13 cellular contexts compared by ENCODE assay signal in the genomic region with DNA sequence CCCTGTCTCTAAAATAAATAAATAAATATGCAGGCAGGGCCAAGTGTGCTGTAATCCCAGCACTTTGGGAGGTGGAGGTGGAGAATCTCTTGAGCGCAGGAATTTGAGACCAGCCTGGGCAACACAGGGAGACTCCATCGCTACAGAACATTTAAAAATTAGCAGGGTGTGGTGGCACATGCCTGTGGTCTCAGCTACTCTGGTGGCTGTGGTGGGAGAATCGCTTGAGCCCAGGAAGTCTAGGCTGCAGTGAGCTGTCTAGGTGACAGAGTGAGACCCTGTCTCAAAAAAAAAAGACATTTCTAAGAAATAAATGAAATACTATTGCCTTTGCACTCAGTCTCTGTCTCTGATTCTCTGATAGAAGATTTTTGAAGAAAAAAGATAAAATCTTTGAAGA. TPM values are rescaled to one million over a fixed set of nuclear protein-coding genes. Genes with fewer than 3 reads are reported as not detected.
"Had no signal": no experiment of that assay in that cellular context is flagged by ENCODE, and none has a peak within 500 bp of the region (broad histone marks: within the 10 kb centered on the region; RNA-seq: fewer than 3 reads in every experiment).

No MANE protein-coding gene starts in this region.

- H3K27me3 ChIP-seq: ascending aorta, dorsolateral prefrontal cortex had no signal

- DNase-seq: activated CD4-positive, alpha-beta T cell treated with anti-CD3 and anti-CD28 coated beads for 1 hour; activated CD4-positive, alpha-beta T cell treated with anti-CD3 and anti-CD28 coated beads, Interleukin-2, amount 50 U/mL, for 4 hours; activated naive CD4-positive, alpha-beta T cell treated with anti-CD3 and anti-CD28 coated beads, Interleukin-2, amount 10 ng/mL, durations not matched to agents 7 days and 5 days; dorsolateral prefrontal cortex; hippocampal formation; left ventricle myocardium superior; nucleus accumbens; right cardiac atrium; stimulated activated naive CD8-positive, alpha-beta T cell treated with anti-CD3 and anti-CD28 coated beads, Interleukin-15, Interleukin-2, amounts not matched to agents 100 U/mL and 50 U/mL, for 24 hours had no signal

- H3K4me3 ChIP-seq: ascending aorta, dorsolateral prefrontal cortex had no signal

- ATAC-seq: activated T-helper 17 cell treated with anti-CD3 and anti-CD28 coated beads, Interleukin-2, amount 50 U/mL, for 72 hours; left ventricle myocardium superior; right cardiac atrium; SK-N-SH treated with all-trans-retinoic acid at 6 μM for 48 hours; stimulated activated naive CD8-positive, alpha-beta T cell treated with anti-CD3 and anti-CD28 coated beads, Interleukin-15, Interleukin-2, amounts not matched to agents 100 U/mL and 50 U/mL, for 24 hours had no signal

- H3K4me1 ChIP-seq: ascending aorta had no signal

- H3K27ac ChIP-seq: ascending aorta, dorsolateral prefrontal cortex, VCaP had no signal

RNA-seq across cellular contexts. Expression of gene PCDHGA9, which starts 9.0 kb away (rescaled TPM):
- total RNA-seq: activated T-helper 17 cell treated with anti-CD3 and anti-CD28 coated beads, Interleukin-2, amount 50 U/mL, for 72 hours had no signal
